12 cellular contexts compared by ENCODE assay signal in genomic region chr19:53947624-53948023, GRCh38. TPM values are rescaled to one million over a fixed set of nuclear protein-coding genes. Genes with fewer than 3 reads are reported as not detected.
A peak's percentile ranks its signal among the peaks of the same experiment; 100 is the strongest.
DNase-seq lines count a peak whose midpoint lies in the region; ATAC-seq, FAIRE-seq and TF ChIP-seq lines count a peak whose summit lies in the region.
"Had no signal": no experiment of that assay in that cellular context is flagged by ENCODE, and none has a peak within 500 bp of the region (broad histone marks: within the 10 kb centered on the region; RNA-seq: fewer than 3 reads in every experiment).

No MANE protein-coding gene starts in this region.

- DNase-seq in HepG2 (ENCODE audit: low spot score) (peak; percentile 21), right lobe of liver (no peak), NT2/D1 (ENCODE audit: low read depth, low spot score) (peak; percentile 64), brain microvascular endothelial cell (no peak), cerebellar nuclear complex (lab: John Stamatoyannopoulos, UW) (no peak), NOMO-1 (lab: John Stamatoyannopoulos, UW; ENCODE audit: unreplicated experiment in 2 of 2) (no peak)
- DNase-seq in activated T-cell treated with anti-CD3 and anti-CD28 coated beads, Interleukin-2, amount 50 U/mL, for 72 hours, result no peak
- DNase-seq: activated naive CD4-positive, alpha-beta T cell treated with Interleukin-2 at 50 U/mL for 16 hours; Kasumi-1 had no signal

- peak; percentile 70 for ATAC-seq in HepG2
- no peak for ATAC-seq in right lobe of liver
- ATAC-seq in activated T-cell treated with anti-CD3 and anti-CD28 coated beads, Interleukin-2, amount 50 U/mL, for 72 hours (replicated peaks in 1 of 2), result no peak
- no peak for ATAC-seq in GM18868 (IDR thresholded peaks at IDR 0.05; ENCODE audit: unreplicated experiment)

- peaks cover 3% of the 10 kb centered on the region for H3K4me1 Mint-ChIP-seq in activated T-cell treated with anti-CD3 and anti-CD28 coated beads, Interleukin-2, amount 50 U/mL, for 72 hours (ENCODE audit: low read depth)

- TF ChIP-seq EP300 in HepG2 (IDR thresholded peaks at IDR 0.05; ENCODE audit: low read depth in 2 of 2, low read length in 2 of 2) (no peak), HepG2 (CRISPR knock-in tag; IDR thresholded peaks at IDR 0.05; ENCODE audit: borderline replicate concordance) (no peak)

- H3K36me3 ChIP-seq in HepG2 (replicated peaks in 1 of 2; ENCODE audit: control insufficient read depth in 1 of 2, insufficient read depth in 2 of 2, low read length in 2 of 2) (no peaks in the 10 kb centered on the region), right lobe of liver (no peaks in the 10 kb centered on the region), NT2/D1 (ENCODE audit: insufficient read depth, insufficient read length, low read length) (no peaks in the 10 kb centered on the region), brain microvascular endothelial cell (replicated peaks) (no peaks in the 10 kb centered on the region)

- peaks cover 0 to 2% of the 10 kb centered on the region in 2 donors for H3K36me3 Mint-ChIP-seq in activated T-cell treated with anti-CD3 and anti-CD28 coated beads, Interleukin-2, amount 50 U/mL, for 72 hours (ENCODE audit: insufficient read depth in 2 of 2)

- no peak overlapping the region for H3K4me2 ChIP-seq in HepG2 (ENCODE audit: low read depth, low read length)

- H3K27me3 ChIP-seq in HepG2 (ENCODE audit: control insufficient read depth in 1 of 2, insufficient read depth in 2 of 2, low read length in 2 of 2), result peaks cover 0 to 24% of the 10 kb centered on the region in 2 experiments; a peak in 2 of 5 replicates
- peaks cover 0 to 2% of the 10 kb centered on the region in 2 donors for H3K27me3 ChIP-seq in right lobe of liver
- H3K27me3 ChIP-seq in NT2/D1 (ENCODE audit: insufficient read depth, insufficient read length), result no peaks in the 10 kb centered on the region
- H3K27me3 ChIP-seq in brain microvascular endothelial cell (replicated peaks), result peaks cover 9% of the 10 kb centered on the region

- H3K4me1 ChIP-seq in HepG2 (ENCODE audit: insufficient read depth, low read length) (no peaks in the 10 kb centered on the region), right lobe of liver (no peaks in the 10 kb centered on the region), NT2/D1 (ENCODE audit: insufficient read depth, insufficient read length) (no peaks in the 10 kb centered on the region)

- peaks cover 42% of the 10 kb centered on the region for H3K27me3 Mint-ChIP-seq in activated T-cell treated with anti-CD3 and anti-CD28 coated beads, Interleukin-2, amount 50 U/mL, for 72 hours (ENCODE audit: low read depth)

- no peak overlapping the region for H2AFZ ChIP-seq in HepG2 (ENCODE audit: low read length)

- CTCF ChIA-PET in HepG2 (lab: Yijun Ruan, JAX; ENCODE audit: low intra/inter-chr PET ratio, low total read pairs), result no interaction called here

- no peak overlapping the region for H3K4me3 Mint-ChIP-seq in activated T-cell treated with anti-CD3 and anti-CD28 coated beads, Interleukin-2, amount 50 U/mL, for 72 hours

- 77% methylated on average over 5 of the region's 5 CpGs for WGBS in HepG2 (ENCODE audit: low lambda C conversion rate)
- 58% methylated on average over 5 of the region's 5 CpGs for WGBS in right lobe of liver (ENCODE audit: insufficient coverage, low coverage, low lambda C conversion rate, missing lambda C conversion rate)

- H3K9ac ChIP-seq in HepG2 (ENCODE audit: insufficient read depth, low read depth, low read length) (no peak overlapping the region), NT2/D1 (ENCODE audit: insufficient read length, low read depth) (no peak overlapping the region)

- no peak for FAIRE-seq in HepG2 (lab: Jason Lieb, UNC)
- FAIRE-seq: endometrium had no signal

- H3K9me3 ChIP-seq in HepG2 (ENCODE audit: low read length) (no peaks in the 10 kb centered on the region), right lobe of liver (no peaks in the 10 kb centered on the region), NT2/D1 (ENCODE audit: insufficient read depth, low read length) (no peaks in the 10 kb centered on the region)

- H3K4me3 ChIP-seq in HepG2 (replicated peaks in 1 of 3; ENCODE audit: insufficient read depth in 1 of 3, low read depth in 2 of 3, low read length in 3 of 3) (no peak overlapping the region), right lobe of liver (no peak overlapping the region), NT2/D1 (ENCODE audit: insufficient read length, low read depth) (no peak overlapping the region), brain microvascular endothelial cell (ENCODE audit: low read depth, low read length) (no peak overlapping the region)

- H3K27ac Mint-ChIP-seq in activated T-cell treated with anti-CD3 and anti-CD28 coated beads, Interleukin-2, amount 50 U/mL, for 72 hours, result no peak overlapping the region

- 0 out of 2 replicates have a peak, but pooled peaks cover 2% of the 10 kb centered on the region for H4K20me1 ChIP-seq in HepG2 (ENCODE audit: insufficient read depth, low read length)

- no TSS peak for BruUV-seq in HepG2 (replicated peaks; lab: Mats Ljungman, UMichigan)

- no peak for TF ChIP-seq RAD21 in HepG2 (CRISPR knock-in tag; IDR thresholded peaks at IDR 0.05)

- peak; percentile 59 for TF ChIP-seq CTCF in HepG2 (CRISPR knock-in tag; IDR thresholded peaks at IDR 0.05)
- no peak for TF ChIP-seq CTCF in right lobe of liver (IDR thresholded peaks at IDR 0.05)
- peak; percentile 21 for TF ChIP-seq CTCF in brain microvascular endothelial cell (IDR thresholded peaks at IDR 0.05; ENCODE audit: low read depth, low read length, missing control alignments)

- intact Hi-C loops in HepG2 (cut with micrococcal nuclease; ENCODE audit: unreplicated experiment), result no loop called here
- intact Hi-C loops in right lobe of liver (cut with DNase I), result no loop called here

- no peaks in the 10 kb centered on the region for H3K9me3 Mint-ChIP-seq in activated T-cell treated with anti-CD3 and anti-CD28 coated beads, Interleukin-2, amount 50 U/mL, for 72 hours

- H3K27ac ChIP-seq in HepG2 (ENCODE audit: extremely low read length, insufficient read depth, low read length) (no peak overlapping the region), right lobe of liver (no peak overlapping the region), brain microvascular endothelial cell (no peak overlapping the region)

- no peak for TF ChIP-seq POLR2A in HepG2 (IDR thresholded peaks at IDR 0.05; ENCODE audit: insufficient read depth in 1 of 2, low read depth in 2 of 2, low read length in 2 of 2)
- TF ChIP-seq POLR2A in right lobe of liver (IDR thresholded peaks at IDR 0.05), result no peak

- POLR2A ChIA-PET in HepG2 (lab: Yijun Ruan, JAX), result no interaction called here

- in situ Hi-C loops in HepG2 (cut with HindIII; ENCODE audit: extremely low pct_ligation_motif_present, low pct_unique_long_range_greater_than_20kb), result no loop called here
- in situ Hi-C loops in brain microvascular endothelial cell (cut with HindIII; ENCODE audit: low pct_ligation_motif_present, low sequenced_read_pairs), result no loop called here

- H3K79me2 ChIP-seq in HepG2 (ENCODE audit: insufficient read depth, low read length), result no peaks in the 10 kb centered on the region

RNA-seq across cellular contexts. Expression of gene CACNG8, which starts 15.1 kb away (rescaled TPM):
- total RNA-seq in HepG2 (2016; rRNA removed; fragmentation: Illumina TruSeq; extraction: Trizol) (not detected in 2 replicates), right lobe of liver (under 1 TPM in 1 of 6 experiments, not detected in 5; 0.02 TPM)
- total RNA-seq in HepG2 (2016; cell fraction: cytosol; rRNA removed; fragmentation: Illumina TruSeq; extraction: Trizol; ENCODE audit: low read depth), result not detected in 2 replicates
- not detected in 2 replicates for total RNA-seq in HepG2 (2016; cell fraction: insoluble cytoplasmic fraction; rRNA removed; fragmentation: Illumina TruSeq; extraction: Trizol)
- total RNA-seq in HepG2 (2016; cell fraction: membrane; rRNA removed; fragmentation: Illumina TruSeq; extraction: Trizol), result not detected in 2 replicates
- total RNA-seq in HepG2 (2016; cell fraction: nucleus; rRNA removed; fragmentation: Illumina TruSeq; extraction: Trizol), result not detected in 2 replicates
- not detected in 2 replicates for polyA plus RNA-seq in HepG2 (2011; rRNA removed)
- polyA plus RNA-seq in HepG2 (2011; cell fraction: cytosol; rRNA removed), result not detected in 2 replicates
- not detected in 2 replicates for polyA plus RNA-seq in HepG2 (2011; cell fraction: nucleus; rRNA removed)
- polyA plus RNA-seq in HepG2 (2012), result not detected in 2 replicates
- polyA plus RNA-seq in HepG2 (2016; cell fraction: cytosol; fragmentation: Illumina TruSeq; extraction: Trizol; ENCODE audit: low read depth), result not detected in 2 replicates
- polyA plus RNA-seq in HepG2 (2016; cell fraction: insoluble cytoplasmic fraction; fragmentation: Illumina TruSeq; extraction: Trizol; ENCODE audit: low read depth), result not detected in 2 replicates
- not detected in 2 replicates for polyA plus RNA-seq in HepG2 (2016; cell fraction: membrane; fragmentation: Illumina TruSeq; extraction: Trizol; ENCODE audit: low read depth)
- not detected in 2 replicates for polyA plus RNA-seq in HepG2 (2016; cell fraction: nucleus; fragmentation: Illumina TruSeq; extraction: Trizol; ENCODE audit: insufficient read depth, low read depth)
- 0.09 TPM in 1 of 2 replicates, not detected in the other for polyA minus RNA-seq in HepG2 (2011; rRNA and poly(A)+ RNA removed; ENCODE audit: low replicate concordance)
- polyA minus RNA-seq in HepG2 (2011; cell fraction: cytosol; rRNA and poly(A)+ RNA removed), result not detected in 2 replicates
- not detected in 2 replicates for polyA minus RNA-seq in HepG2 (2011; cell fraction: nucleus; rRNA and poly(A)+ RNA removed)
- total RNA-seq in activated T-cell treated with anti-CD3 and anti-CD28 coated beads, Interleukin-2, amount 50 U/mL, for 72 hours, result under 1 TPM in 1 of 2 donors, not detected in 1; 0.02 TPM
- total RNA-seq: activated CD8-positive, alpha-beta memory T cell treated with anti-CD3 and anti-CD28 coated beads for 36 hours had no signal

RNA-seq across cellular contexts. Expression of gene CACNG7, which starts 38.5 kb away (rescaled TPM):
- total RNA-seq in HepG2 (2016; rRNA removed; fragmentation: Illumina TruSeq; extraction: Trizol) (not detected in 2 replicates), right lobe of liver (not detected)
- total RNA-seq in HepG2 (2016; cell fraction: cytosol; rRNA removed; fragmentation: Illumina TruSeq; extraction: Trizol; ENCODE audit: low read depth), result not detected in 2 replicates
- total RNA-seq in HepG2 (2016; cell fraction: insoluble cytoplasmic fraction; rRNA removed; fragmentation: Illumina TruSeq; extraction: Trizol), result not detected in 2 replicates
- not detected in 2 replicates for total RNA-seq in HepG2 (2016; cell fraction: membrane; rRNA removed; fragmentation: Illumina TruSeq; extraction: Trizol)
- total RNA-seq in HepG2 (2016; cell fraction: nucleus; rRNA removed; fragmentation: Illumina TruSeq; extraction: Trizol), result not detected in 2 replicates
- not detected in 2 replicates for polyA plus RNA-seq in HepG2 (2011; rRNA removed)
- polyA plus RNA-seq in HepG2 (2011; cell fraction: cytosol; rRNA removed), result not detected in 2 replicates
- not detected in 2 replicates for polyA plus RNA-seq in HepG2 (2011; cell fraction: nucleus; rRNA removed)
- not detected in 2 replicates for polyA plus RNA-seq in HepG2 (2012)
- not detected in 2 replicates for polyA plus RNA-seq in HepG2 (2016; cell fraction: cytosol; fragmentation: Illumina TruSeq; extraction: Trizol; ENCODE audit: low read depth)
- polyA plus RNA-seq in HepG2 (2016; cell fraction: insoluble cytoplasmic fraction; fragmentation: Illumina TruSeq; extraction: Trizol; ENCODE audit: low read depth), result not detected in 2 replicates
- polyA plus RNA-seq in HepG2 (2016; cell fraction: membrane; fragmentation: Illumina TruSeq; extraction: Trizol; ENCODE audit: low read depth), result not detected in 2 replicates
- polyA plus RNA-seq in HepG2 (2016; cell fraction: nucleus; fragmentation: Illumina TruSeq; extraction: Trizol; ENCODE audit: insufficient read depth, low read depth), result not detected in 2 replicates
- not detected in 2 replicates for polyA minus RNA-seq in HepG2 (2011; rRNA and poly(A)+ RNA removed; ENCODE audit: low replicate concordance)
- polyA minus RNA-seq in HepG2 (2011; cell fraction: cytosol; rRNA and poly(A)+ RNA removed), result not detected in 2 replicates
- not detected in 2 replicates for polyA minus RNA-seq in HepG2 (2011; cell fraction: nucleus; rRNA and poly(A)+ RNA removed)
- not detected for total RNA-seq in activated T-cell treated with anti-CD3 and anti-CD28 coated beads, Interleukin-2, amount 50 U/mL, for 72 hours
- total RNA-seq: activated CD8-positive, alpha-beta memory T cell treated with anti-CD3 and anti-CD28 coated beads for 36 hours had no signal

RNA-seq across cellular contexts. Expression of gene CACNG6, which starts 43.8 kb away (rescaled TPM):
- total RNA-seq in HepG2 (2016; rRNA removed; fragmentation: Illumina TruSeq; extraction: Trizol), result not detected in 2 replicates
- total RNA-seq in HepG2 (2016; cell fraction: cytosol; rRNA removed; fragmentation: Illumina TruSeq; extraction: Trizol; ENCODE audit: low read depth), result not detected in 2 replicates
- total RNA-seq in HepG2 (2016; cell fraction: insoluble cytoplasmic fraction; rRNA removed; fragmentation: Illumina TruSeq; extraction: Trizol), result not detected in 2 replicates
- total RNA-seq in HepG2 (2016; cell fraction: membrane; rRNA removed; fragmentation: Illumina TruSeq; extraction: Trizol), result not detected in 2 replicates
- total RNA-seq in HepG2 (2016; cell fraction: nucleus; rRNA removed; fragmentation: Illumina TruSeq; extraction: Trizol), result not detected in 2 replicates
- not detected in 2 replicates for polyA plus RNA-seq in HepG2 (2011; rRNA removed)
- polyA plus RNA-seq in HepG2 (2011; cell fraction: cytosol; rRNA removed), result 0.03 TPM in 1 of 2 replicates, not detected in the other
- polyA plus RNA-seq in HepG2 (2011; cell fraction: nucleus; rRNA removed), result not detected in 2 replicates
- not detected in 2 replicates for polyA plus RNA-seq in HepG2 (2012)
- polyA plus RNA-seq in HepG2 (2016; cell fraction: cytosol; fragmentation: Illumina TruSeq; extraction: Trizol; ENCODE audit: low read depth), result not detected in 2 replicates
- polyA plus RNA-seq in HepG2 (2016; cell fraction: insoluble cytoplasmic fraction; fragmentation: Illumina TruSeq; extraction: Trizol; ENCODE audit: low read depth), result not detected in 2 replicates
- polyA plus RNA-seq in HepG2 (2016; cell fraction: membrane; fragmentation: Illumina TruSeq; extraction: Trizol; ENCODE audit: low read depth), result not detected in 2 replicates
- polyA plus RNA-seq in HepG2 (2016; cell fraction: nucleus; fragmentation: Illumina TruSeq; extraction: Trizol; ENCODE audit: insufficient read depth, low read depth), result not detected in 2 replicates
- 0.14 TPM in 1 of 2 replicates, not detected in the other for polyA minus RNA-seq in HepG2 (2011; rRNA and poly(A)+ RNA removed; ENCODE audit: low replicate concordance)
- polyA minus RNA-seq in HepG2 (2011; cell fraction: cytosol; rRNA and poly(A)+ RNA removed), result not detected in 2 replicates
- not detected in 2 replicates for polyA minus RNA-seq in HepG2 (2011; cell fraction: nucleus; rRNA and poly(A)+ RNA removed)
- total RNA-seq in right lobe of liver, result not detected
- total RNA-seq in activated T-cell treated with anti-CD3 and anti-CD28 coated beads, Interleukin-2, amount 50 U/mL, for 72 hours, result not detected
- total RNA-seq: activated CD8-positive, alpha-beta memory T cell treated with anti-CD3 and anti-CD28 coated beads for 36 hours had no signal

Comparison
In these comparisons a context has a peak if more than half of its experiments do, and no peak if none do; other contexts are left out.
1. DNase-seq: peak in HepG2 (single experiment) and NT2/D1 (single experiment); none in right lobe of liver (0 of 3), brain microvascular endothelial cell (single experiment), activated T-cell treated with anti-CD3 and anti-CD28 coated beads, Interleukin-2, amount 50 U/mL, for 72 hours (0 of 2), cerebellar nuclear complex (0 of 2) and NOMO-1 (0 of 2).
2. CTCF ChIP-seq: peak in HepG2 (single experiment) and brain microvascular endothelial cell (single experiment); none in right lobe of liver (0 of 4).